ENCODE assay signal across 8 cellular contexts in genomic region chr4:173333658-173334084, GRCh38. TPM values are rescaled to one million over a fixed set of nuclear protein-coding genes. Genes with fewer than 3 reads are reported as not detected.
DNase-seq lines count a peak whose midpoint lies in the region; ATAC-seq and TF ChIP-seq lines count a peak whose summit lies in the region.

No MANE protein-coding gene starts in this region.

- no peaks in the 10 kb centered on the region for H3K9me3 Mint-ChIP-seq in activated CD8-positive, alpha-beta T cell treated with anti-CD3 and anti-CD28 coated beads for 36 hours

- no peak for TF ChIP-seq CTCF in activated CD8-positive, alpha-beta T cell treated with anti-CD3 and anti-CD28 coated beads for 36 hours (IDR thresholded peaks at IDR 0.05)

- peaks cover 46% of the 10 kb centered on the region for H3K36me3 Mint-ChIP-seq in activated CD8-positive, alpha-beta T cell treated with anti-CD3 and anti-CD28 coated beads for 36 hours (ENCODE audit: low read depth)

- peak overlapping the region; percentile 92 for H3K4me3 Mint-ChIP-seq in activated CD8-positive, alpha-beta T cell treated with anti-CD3 and anti-CD28 coated beads for 36 hours

- H3K4me3 ChIP-seq in muscle layer of duodenum (ENCODE audit: low read depth in 1 of 2, low read length in 2 of 2): peak overlapping the region; percentile 93 to 99
- H3K4me3 ChIP-seq in stomach smooth muscle (ENCODE audit: low read length in 2 of 2): peak overlapping the region; percentile 89 to 94

- intact Hi-C loops in activated CD8-positive, alpha-beta T cell treated with anti-CD3 and anti-CD28 coated beads for 36 hours (cut with micrococcal nuclease): loop anchor here (1.0 kb wide), 1 partner anchor 36 kb away; no protein-coding TSS in a partner anchor

- CTCF ChIA-PET in activated CD8-positive, alpha-beta T cell treated with anti-CD3 and anti-CD28 coated beads for 36 hours (lab: Charles Lee): interaction anchor here (0.7 to 3.3 kb wide), 11 partner anchors 13 to 320 kb away, joined by 3 to 15 read pairs (median 4); partner anchors contain the start of gene SAP30

- peaks cover 6% of the 10 kb centered on the region for H3K27me3 Mint-ChIP-seq in activated CD8-positive, alpha-beta T cell treated with anti-CD3 and anti-CD28 coated beads for 36 hours

- H3K27ac Mint-ChIP-seq in activated CD8-positive, alpha-beta T cell treated with anti-CD3 and anti-CD28 coated beads for 36 hours: peak overlapping the region; percentile 99

- H3K27me3 ChIP-seq in muscle layer of duodenum (ENCODE audit: low read depth, low read length): no peaks in the 10 kb centered on the region
- H3K27me3 ChIP-seq in stomach smooth muscle (ENCODE audit: control insufficient read depth in 1 of 2, insufficient read depth in 2 of 2, low read length in 2 of 2): no peaks in the 10 kb centered on the region

- H3K36me3 ChIP-seq in muscle layer of duodenum (ENCODE audit: control insufficient read depth in 1 of 2, insufficient read depth in 2 of 2, low read length in 2 of 2): peaks cover 16 to 17% of the 10 kb centered on the region in 2 donors
- peaks cover 0 to 10% of the 10 kb centered on the region in 2 donors for H3K36me3 ChIP-seq in stomach smooth muscle (ENCODE audit: control insufficient read depth in 2 of 2, insufficient read depth in 2 of 2, low read length in 2 of 2)

- peaks cover 13% of the 10 kb centered on the region for H3K4me1 Mint-ChIP-seq in activated CD8-positive, alpha-beta T cell treated with anti-CD3 and anti-CD28 coated beads for 36 hours (ENCODE audit: low read depth)

- ATAC-seq in activated CD8-positive, alpha-beta T cell treated with anti-CD3 and anti-CD28 coated beads for 36 hours: no peak
- no peak for ATAC-seq in HG03565 (IDR thresholded peaks at IDR 0.05; ENCODE audit: unreplicated experiment)

- POLR2A ChIA-PET in activated CD8-positive, alpha-beta T cell treated with anti-CD3 and anti-CD28 coated beads for 36 hours (lab: Charles Lee): interaction anchor here (0.6 to 4.1 kb wide), 12 partner anchors 8 to 165 kb away, joined by 3 to 79 read pairs (median 7); partner anchors contain the start of genes GALNT7 and SAP30

- H3K9ac ChIP-seq in stomach smooth muscle (ENCODE audit: low read length in 2 of 2): peak overlapping the region; percentile 95 to 99

- H3K27ac ChIP-seq in muscle layer of duodenum (ENCODE audit: low read length) (peak overlapping the region; percentile 95), stomach smooth muscle (ENCODE audit: low read length) (peak overlapping the region; percentile 100)

- no peak for TF ChIP-seq POLR2A in erythroblast (IDR thresholded peaks at IDR 0.05; ENCODE audit: low read length)

- no peaks in the 10 kb centered on the region for H3K9me3 ChIP-seq in muscle layer of duodenum (ENCODE audit: control insufficient read depth in 1 of 2, low read length in 2 of 2)
- H3K9me3 ChIP-seq in stomach smooth muscle (ENCODE audit: control insufficient read depth in 2 of 2, low read length in 2 of 2): no peaks in the 10 kb centered on the region

- peak; percentile 30 for DNase-seq in activated T-cell treated with anti-CD3 and anti-CD28 coated beads for 1 hour (ENCODE audit: low read depth)
- DNase-seq in activated T-cell treated with anti-CD3 and anti-CD28 coated beads, Interleukin-2, amount 50 U/mL, for 48 hours: no peak
- peak; percentile 17 for DNase-seq in HuH-7 (ENCODE audit: low spot score)
- peak; percentile 42 for DNase-seq in activated CD8-positive, alpha-beta T cell treated with anti-CD3 and anti-CD28 coated beads for 36 hours
- DNase-seq in erythroblast (lab: John Stamatoyannopoulos, UW): peak; percentile 82 to 92

- H3K4me1 ChIP-seq in muscle layer of duodenum (ENCODE audit: control insufficient read depth in 1 of 2, insufficient read depth in 2 of 2, low read length in 2 of 2): peaks cover 10 to 21% of the 10 kb centered on the region in 2 donors
- H3K4me1 ChIP-seq in stomach smooth muscle (ENCODE audit: control insufficient read depth, insufficient read depth, low read length): no peaks in the 10 kb centered on the region

RNA-seq across cellular contexts. Expression of gene HMGB2, which starts 0.5 kb away (rescaled TPM):
- total RNA-seq in activated CD8-positive, alpha-beta T cell treated with anti-CD3 and anti-CD28 coated beads for 36 hours: 100 to 1,000 TPM; 527 to 534 TPM

RNA-seq across cellular contexts. Expression of gene SAP30, which starts 37.1 kb away (rescaled TPM):
- 10 to 100 TPM; 40.7 to 41.1 TPM for total RNA-seq in activated CD8-positive, alpha-beta T cell treated with anti-CD3 and anti-CD28 coated beads for 36 hours

Comparison
In these comparisons a context has a peak if more than half of its experiments do, and no peak if none do; other contexts are left out.
1. DNase-seq: peak in activated T-cell treated with anti-CD3 and anti-CD28 coated beads for 1 hour (single experiment), HuH-7 (single experiment), activated CD8-positive, alpha-beta T cell treated with anti-CD3 and anti-CD28 coated beads for 36 hours (single experiment) and erythroblast (2 of 2); none in activated T-cell treated with anti-CD3 and anti-CD28 coated beads, Interleukin-2, amount 50 U/mL, for 48 hours (0 of 2).